Comparison of ENCODE assay signal across 19 cellular contexts in the genomic region with DNA sequence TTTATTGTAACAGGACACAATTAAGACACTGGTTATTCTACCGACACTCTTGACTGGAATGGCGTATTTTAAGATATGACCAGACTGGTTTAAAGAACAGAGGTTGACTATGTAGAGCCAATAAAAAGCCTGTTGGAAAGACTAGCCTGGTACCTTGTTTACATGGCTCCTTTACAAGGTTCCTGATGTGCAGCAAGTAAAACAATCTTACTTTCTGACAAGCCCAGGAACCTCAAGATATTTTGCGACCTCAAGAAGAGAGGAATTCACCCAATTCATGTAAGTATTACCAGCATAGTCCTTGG.
"Had no signal": no experiment of that assay in that cellular context is flagged by ENCODE, and none has a peak within 500 bp of the region (broad histone marks: within the 10 kb centered on the region; RNA-seq: fewer than 3 reads in every experiment).

No MANE protein-coding gene starts in this region.

- H3K9me3 Mint-ChIP-seq: dendritic cell treated with granulocyte-macrophage colony-stimulating factor and Interleukin-4, amounts not matched to agents 40 ng/mL and 50 ng/mL, for 4 days; naive thymus-derived CD8-positive, alpha-beta T cell; type B pancreatic cell had no signal

- H3K4me3 ChIP-seq: esophagus squamous epithelium, gastroesophageal sphincter, left ventricle myocardium inferior, lung, right atrium auricular region, stomach, thoracic aorta had no signal

- ATAC-seq: gastroesophageal sphincter; naive thymus-derived CD8-positive, alpha-beta T cell had no signal

- H3K27me3 Mint-ChIP-seq: dendritic cell treated with granulocyte-macrophage colony-stimulating factor and Interleukin-4, amounts not matched to agents 40 ng/mL and 50 ng/mL, for 4 days; naive thymus-derived CD8-positive, alpha-beta T cell; type B pancreatic cell had no signal

- H3K27me3 ChIP-seq: esophagus squamous epithelium, gastroesophageal sphincter, neutrophil, right atrium auricular region, stomach had no signal

- H3K27ac ChIP-seq: esophagus squamous epithelium, gastroesophageal sphincter, left ventricle myocardium inferior, neutrophil, right atrium auricular region, stomach, thoracic aorta had no signal

- H3K36me3 ChIP-seq: gastroesophageal sphincter, left ventricle myocardium inferior, neutrophil, right atrium auricular region, thoracic aorta had no signal

- H3K9me3 ChIP-seq: esophagus squamous epithelium, gastroesophageal sphincter, left ventricle myocardium inferior, neutrophil, right atrium auricular region, stomach, thoracic aorta had no signal

- H3K4me3 Mint-ChIP-seq: dendritic cell treated with granulocyte-macrophage colony-stimulating factor and Interleukin-4, amounts not matched to agents 40 ng/mL and 50 ng/mL, for 4 days; naive thymus-derived CD8-positive, alpha-beta T cell; type B pancreatic cell had no signal

- H3K27ac Mint-ChIP-seq: dendritic cell treated with granulocyte-macrophage colony-stimulating factor and Interleukin-4, amounts not matched to agents 40 ng/mL and 50 ng/mL, for 4 days; type B pancreatic cell had no signal

- DNase-seq: esophagus squamous epithelium; foreskin fibroblast; glutamatergic neuron; left ventricle myocardium inferior; mesendoderm; naive thymus-derived CD8-positive, alpha-beta T cell; posterior cingulate gyrus; small intestine; stimulated activated CD4-positive, alpha-beta T cell treated with anti-CD3 and anti-CD28 coated beads, Interleukin-12 subunit alpha, Interleukin-12 subunit beta, amount 100 ng/mL, for 4 hours; stimulated activated naive CD4-positive, alpha-beta T cell; stomach; substantia nigra had no signal
